In genomic region chr11:535519-536454, GRCh38 we compare ENCODE assay signal across 1 cellular context.
TF ChIP-seq lines count a peak whose summit lies in the region.

Gene HRAS, minus strand, starts transcription at chr11:535576.

TF ChIP-seq in WTC11, 78 proteins besides CTCF, POLR2A, EP300 and RAD21 (continued from another document):
- TF ChIP-seq ZNF232 (CRISPR knock-in tag; IDR thresholded peaks at IDR 0.05) (no peak), ARID4B (CRISPR knock-in tag; IDR thresholded peaks at IDR 0.05; ENCODE audit: borderline replicate concordance) (peak; percentile 64; the same call in 1 of the 2 replicates), NFYB (CRISPR knock-in tag; conservative IDR thresholded peaks at IDR 0.05; ENCODE audit: low read depth) (peak; percentile 97), ZNF532 (CRISPR knock-in tag; IDR thresholded peaks at IDR 0.05; ENCODE audit: borderline replicate concordance) (no peak), ATF1 (CRISPR knock-in tag; IDR thresholded peaks at IDR 0.05) (0 out of 2 replicates have a peak, but pooled peaks have one; percentile 56), TEAD4 (CRISPR knock-in tag; IDR thresholded peaks at IDR 0.05) (no peak), ZNF317 (CRISPR knock-in tag; IDR thresholded peaks at IDR 0.05; ENCODE audit: borderline replicate concordance, low read depth) (no peak)
